ENCODE assay signal across 1 cellular context in genomic region chr3:185328324-185329004, GRCh38.
TF ChIP-seq lines count a peak whose summit lies in the region.

No MANE protein-coding gene starts in this region.

TF ChIP-seq in HepG2, 621 proteins besides CTCF, POLR2A, EP300 and RAD21 (continued from another document and continues in another):
- TF ChIP-seq ZHX2 (IDR thresholded peaks at IDR 0.05; ENCODE audit: low read depth) (no peak), ZHX2 (CRISPR knock-in tag; IDR thresholded peaks at IDR 0.05; ENCODE audit: borderline replicate concordance) (no peak), AFF4 (CRISPR knock-in tag; IDR thresholded peaks at IDR 0.05) (peak; percentile 59; the same call in 1 of the 2 replicates), HNF4G (IDR thresholded peaks at IDR 0.05; ENCODE audit: borderline replicate concordance, low read depth, low read length) (peak; percentile 87), HNF4G (CRISPR knock-in tag; IDR thresholded peaks at IDR 0.05; ENCODE audit: borderline replicate concordance, low read depth) (peak; percentile 53; the same call in 1 of the 2 replicates), ZNF276 (CRISPR knock-in tag; IDR thresholded peaks at IDR 0.05; ENCODE audit: low read depth) (no peak), ARID4A (CRISPR knock-in tag; IDR thresholded peaks at IDR 0.05; ENCODE audit: borderline replicate concordance) (peak; percentile 51; the same call in 1 of the 2 replicates), ZBTB26 (CRISPR knock-in tag; IDR thresholded peaks at IDR 0.05; ENCODE audit: borderline replicate concordance) (peak; percentile 86; the same call in 1 of the 2 replicates), NFKBIZ (CRISPR knock-in tag; IDR thresholded peaks at IDR 0.05) (no peak), CERS6 (CRISPR knock-in tag; IDR thresholded peaks at IDR 0.05) (no peak), ZNF782 (CRISPR knock-in tag; IDR thresholded peaks at IDR 0.05; ENCODE audit: borderline replicate concordance) (no peak), KDM6A (CRISPR knock-in tag; IDR thresholded peaks at IDR 0.05; ENCODE audit: low read depth) (no peak), FOXK1 (CRISPR knock-in tag; IDR thresholded peaks at IDR 0.05; ENCODE audit: borderline replicate concordance, low read depth) (peak; percentile 21; the same call in 1 of the 2 replicates), HNRNPL (IDR thresholded peaks at IDR 0.05; ENCODE audit: low read depth, low read length) (no peak), ZNF124 (CRISPR knock-in tag; IDR thresholded peaks at IDR 0.05) (peak; percentile 90), RERE (CRISPR knock-in tag; IDR thresholded peaks at IDR 0.05; ENCODE audit: low read depth) (0 out of 2 replicates have a peak, but pooled peaks have one; percentile 35), BRCA1 (CRISPR knock-in tag; IDR thresholded peaks at IDR 0.05) (peak; percentile 67; the same call in 1 of the 2 replicates), THAP11 (CRISPR knock-in tag; IDR thresholded peaks at IDR 0.05) (peak; percentile 59; the same call in 1 of the 2 replicates)
- TF ChIP-seq, protein P1, sequence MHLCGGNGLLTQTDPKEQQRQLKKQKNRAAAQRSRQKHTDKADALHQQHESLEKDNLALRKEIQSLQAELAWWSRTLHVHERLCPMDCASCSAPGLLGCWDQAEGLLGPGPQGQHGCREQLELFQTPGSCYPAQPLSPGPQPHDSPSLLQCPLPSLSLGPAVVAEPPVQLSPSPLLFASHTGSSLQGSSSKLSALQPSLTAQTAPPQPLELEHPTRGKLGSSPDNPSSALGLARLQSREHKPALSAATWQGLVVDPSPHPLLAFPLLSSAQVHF (CRISPR knock-in tag; IDR thresholded peaks at IDR 0.05), result no peak
- TF ChIP-seq, protein P2, sequence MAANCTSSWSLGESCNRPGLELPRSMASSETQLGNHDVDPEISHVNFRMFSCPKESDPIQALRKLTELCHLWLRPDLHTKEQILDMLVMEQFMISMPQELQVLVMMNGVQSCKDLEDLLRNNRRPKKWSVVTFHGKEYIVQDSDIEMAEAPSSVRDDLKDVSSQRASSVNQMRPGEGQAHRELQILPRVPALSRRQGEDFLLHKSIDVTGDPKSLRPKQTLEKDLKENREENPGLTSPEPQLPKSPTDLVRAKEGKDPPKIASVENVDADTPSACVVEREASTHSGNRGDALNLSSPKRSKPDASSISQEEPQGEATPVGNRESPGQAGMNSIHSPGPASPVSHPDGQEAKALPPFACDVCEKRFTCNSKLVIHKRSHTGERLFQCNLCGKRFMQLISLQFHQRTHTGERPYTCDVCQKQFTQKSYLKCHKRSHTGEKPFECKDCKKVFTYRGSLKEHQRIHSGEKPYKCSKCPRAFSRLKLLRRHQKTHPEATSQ (CRISPR knock-in tag; IDR thresholded peaks at IDR 0.05; ENCODE audit: borderline replicate concordance), result peak; percentile 49; the same call in 1 of the 2 replicates
